31 cellular contexts compared by ENCODE assay signal in the genomic region with DNA sequence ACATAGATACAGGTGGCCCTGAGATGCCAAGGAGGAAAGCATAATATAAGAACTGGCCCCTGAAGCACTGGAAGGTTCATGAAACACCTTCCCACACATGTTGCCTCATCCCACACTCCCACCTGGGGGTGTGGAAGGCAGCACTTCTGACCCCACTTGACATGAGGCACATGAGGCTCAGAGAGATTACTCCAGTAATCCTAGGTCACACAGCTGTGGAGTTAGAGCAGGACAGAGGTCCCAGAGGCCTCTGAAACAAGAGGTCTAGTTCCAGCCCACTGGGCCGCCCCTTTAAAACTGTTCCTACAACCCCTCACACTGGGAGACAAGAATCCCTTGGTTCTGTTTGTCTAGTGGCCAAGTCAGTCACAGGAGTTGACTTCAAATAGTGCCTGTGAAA. TPM values are rescaled to one million over a fixed set of nuclear protein-coding genes. Genes with fewer than 3 reads are reported as not detected.
"Had no signal": no experiment of that assay in that cellular context is flagged by ENCODE, and none has a peak within 500 bp of the region (broad histone marks: within the 10 kb centered on the region; RNA-seq: fewer than 3 reads in every experiment).

No MANE protein-coding gene starts in this region.

- H3K9me3 ChIP-seq: ascending aorta, breast epithelium, colonic mucosa, esophagus squamous epithelium had no signal

- H3K36me3 ChIP-seq: ascending aorta, breast epithelium, cardiac muscle cell, colonic mucosa, esophagus squamous epithelium, gastroesophageal sphincter had no signal

- H3K27ac ChIP-seq: ascending aorta, breast epithelium, cardiac muscle cell, colonic mucosa, epithelial cell of prostate, esophagus squamous epithelium, gastroesophageal sphincter had no signal

- H3K27me3 ChIP-seq: ascending aorta, breast epithelium, cardiac muscle cell, colonic mucosa, gastroesophageal sphincter had no signal

- DNase-seq: activated CD4-positive, alpha-beta memory T cell treated with anti-CD3 and anti-CD28 coated beads, Interleukin-2, amount 10 ng/mL, durations not matched to agents 7 days and 5 days; activated CD4-positive, alpha-beta T cell treated with anti-CD3 and anti-CD28 coated beads for 1 hour; activated CD4-positive, alpha-beta T cell treated with anti-CD3 and anti-CD28 coated beads for 4 hours; activated CD4-positive, alpha-beta T cell treated with anti-CD3 and anti-CD28 coated beads, Interleukin-2, amount 10 ng/mL, durations not matched to agents 7 days and 5 days; activated CD4-positive, alpha-beta T cell treated with anti-CD3 and anti-CD28 coated beads, Interleukin-2, amount 50 U/mL, for 4 hours; activated CD8-positive, alpha-beta memory T cell treated with anti-CD3 and anti-CD28 coated beads, Interleukin-2, amount 50 U/mL, for 48 hours; activated gamma-delta T cell; activated naive CD4-positive, alpha-beta T cell; activated naive CD4-positive, alpha-beta T cell treated with anti-CD3 and anti-CD28 coated beads, Interleukin-2, amount 10 ng/mL, durations not matched to agents 7 days and 5 days; activated naive CD8-positive, alpha-beta T cell treated with anti-CD3 and anti-CD28 coated beads, Interleukin-2, amount 10 ng/mL, durations not matched to agents 7 days and 5 days; activated T-cell treated with anti-CD3 and anti-CD28 coated beads for 4 hours; activated T-cell treated with anti-CD3 and anti-CD28 coated beads, Interleukin-2, amount 50 U/mL, for 24 hours; activated T-cell treated with anti-CD3 and anti-CD28 coated beads, Interleukin-2, amount 50 U/mL, for 72 hours; central memory CD4-positive, alpha-beta T cell; cerebellar nuclear complex; colonic mucosa; effector CD8-positive, alpha-beta T cell; esophagus squamous epithelium; foreskin melanocyte; T-helper 2 cell had no signal

- ATAC-seq: activated naive CD4-positive, alpha-beta T cell treated with anti-CD3 and anti-CD28 coated beads, Interleukin-2, amount 50 U/mL, for 72 hours; activated T-cell treated with anti-CD3 and anti-CD28 coated beads, Interleukin-2, amount 50 U/mL, for 72 hours; gastroesophageal sphincter; WTC11 had no signal

- H3K4me3 ChIP-seq: ascending aorta, breast epithelium, cardiac muscle cell, colonic mucosa, esophagus squamous epithelium, gastroesophageal sphincter had no signal

- H3K4me1 ChIP-seq: ascending aorta, breast epithelium, colonic mucosa, gastroesophageal sphincter had no signal

RNA-seq across cellular contexts. Expression of a gene that starts 7.2 kb away (rescaled TPM):
- total RNA-seq: activated CD4-positive, alpha-beta memory T cell treated with anti-CD3 and anti-CD28 coated beads, Interleukin-2, amount 10 ng/mL, durations not matched to agents 7 days and 5 days; activated CD4-positive, alpha-beta T cell treated with anti-CD3 and anti-CD28 coated beads, Interleukin-2, amount 10 ng/mL, durations not matched to agents 7 days and 5 days; activated naive CD8-positive, alpha-beta T cell treated with anti-CD3 and anti-CD28 coated beads, Interleukin-2, amount 10 ng/mL, durations not matched to agents 7 days and 5 days; ascending aorta; fibroblast of lung; fibroblast of villous mesenchyme; glomerular endothelial cell had no signal
- polyA plus RNA-seq: cardiac muscle cell, endothelial cell of umbilical vein had no signal
